Comparison of ENCODE assay signal across 1 cellular context in genomic region chr17:70677783-70678647, GRCh38.
TF ChIP-seq lines count a peak whose summit lies in the region.

No MANE protein-coding gene starts in this region.

TF ChIP-seq in GM23338, 12 proteins besides CTCF, POLR2A, EP300 and RAD21 (continued from another document):
- no peak for TF ChIP-seq ZNF462 (CRISPR knock-in tag; IDR thresholded peaks at IDR 0.05)
- TF ChIP-seq EZH2phosphoT487 (IDR thresholded peaks at IDR 0.05; ENCODE audit: unreplicated experiment) = no peak
- no peak for TF ChIP-seq ETS1 (IDR thresholded peaks at IDR 0.05)
